ENCODE assay signal across 8 cellular contexts in the genomic region with DNA sequence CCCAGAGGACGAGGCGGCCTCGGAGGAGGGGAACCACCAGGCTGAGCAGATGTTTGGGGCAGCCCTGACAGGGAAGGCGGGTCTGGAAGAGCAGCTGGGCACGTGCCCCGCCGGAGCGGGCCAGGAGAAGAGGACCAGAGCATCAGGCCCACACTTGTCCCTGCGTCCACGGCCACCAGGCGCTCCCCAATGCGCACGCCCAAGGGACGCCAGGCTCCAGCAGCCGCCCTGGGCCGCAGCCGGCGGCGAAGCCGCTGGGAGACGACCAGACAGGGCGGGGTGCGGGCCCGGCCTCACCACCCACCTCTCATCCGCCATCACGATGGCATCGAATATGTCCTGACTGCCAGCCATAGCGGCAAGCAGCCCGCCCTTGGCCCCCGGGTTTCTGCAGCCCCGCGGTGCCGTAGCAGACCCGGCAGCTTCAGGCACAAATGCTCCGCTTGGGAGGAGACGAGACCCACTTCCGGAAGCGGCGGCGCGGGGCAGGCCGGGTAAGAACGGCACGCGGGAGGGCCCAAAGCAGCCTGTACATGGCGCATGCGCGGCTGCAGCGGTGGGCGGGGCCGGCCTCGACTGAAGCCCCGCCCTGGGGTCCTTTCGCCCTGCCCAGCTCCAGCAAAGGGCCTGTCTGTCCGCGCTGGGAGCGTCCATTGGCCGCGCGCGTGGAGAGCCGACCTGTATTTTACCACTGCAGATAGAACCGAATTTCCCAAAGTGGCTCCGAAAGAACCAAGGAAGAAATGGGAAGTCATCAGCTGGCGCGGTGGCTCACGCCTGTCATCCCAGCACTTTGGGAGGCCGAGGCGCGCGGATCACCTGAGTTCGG. TPM values are rescaled to one million over a fixed set of nuclear protein-coding genes. Genes with fewer than 3 reads are reported as not detected.
DNase-seq lines count a peak whose midpoint lies in the region; ATAC-seq and TF ChIP-seq lines count a peak whose summit lies in the region.

A gene with protein sequence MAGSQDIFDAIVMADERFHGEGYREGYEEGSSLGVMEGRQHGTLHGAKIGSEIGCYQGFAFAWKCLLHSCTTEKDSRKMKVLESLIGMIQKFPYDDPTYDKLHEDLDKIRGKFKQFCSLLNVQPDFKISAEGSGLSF (minus strand): TSS at position 468 of the 829 bp plus-strand sequence. CDS start 114 bp downstream, at position 354.

- TF ChIP-seq CTCF in CD8-positive, alpha-beta T cell (IDR thresholded peaks at IDR 0.05), result no peak

- POLR2A ChIA-PET in CD8-positive, alpha-beta T cell (lab: Charles Lee), result interaction anchor here (1.0 to 1.5 kb wide), 4 partner anchors 13 to 626 kb away, joined by 3 to 5 read pairs (median 4); partner anchors contain the start of genes FADD and TPCN2

- no peaks in the 10 kb centered on the region for H3K27me3 ChIP-seq in CD8-positive, alpha-beta T cell (ENCODE audit: insufficient read depth, low read length)
- no peaks in the 10 kb centered on the region for H3K27me3 ChIP-seq in effector memory CD4-positive, alpha-beta T cell (replicated peaks; ENCODE audit: control insufficient read depth, insufficient read depth, low read length, poor library complexity, severe bottlenecking)

- no peaks in the 10 kb centered on the region for H3K36me3 ChIP-seq in CD8-positive, alpha-beta T cell (ENCODE audit: insufficient read depth, low read length)
- peaks cover 18% of the 10 kb centered on the region for H3K36me3 ChIP-seq in effector memory CD4-positive, alpha-beta T cell (ENCODE audit: control insufficient read depth, insufficient read depth, low read length)

- peaks cover 31% of the 10 kb centered on the region for H3K4me1 ChIP-seq in CD8-positive, alpha-beta T cell (ENCODE audit: insufficient read depth, low read length)
- H3K4me1 ChIP-seq in effector memory CD4-positive, alpha-beta T cell (ENCODE audit: control insufficient read depth, insufficient read depth, low read length, poor library complexity, severe bottlenecking), result peaks cover 9% of the 10 kb centered on the region

- ATAC-seq in CD8-positive, alpha-beta T cell, result peak; percentile 90
- peak; percentile 77 for ATAC-seq in GM19467 (IDR thresholded peaks at IDR 0.05; ENCODE audit: unreplicated experiment)

- H3K27ac ChIP-seq in CD8-positive, alpha-beta T cell (ENCODE audit: low read depth, low read length), result peak within 1 kb of the TSS; percentile 88
- peak within 1 kb of the TSS; percentile 82 for H3K27ac ChIP-seq in effector memory CD4-positive, alpha-beta T cell (ENCODE audit: insufficient read depth, low read length, poor library complexity, severe bottlenecking)

- H3K9me3 Mint-ChIP-seq in CD8-positive, alpha-beta T cell, result no peaks in the 10 kb centered on the region

- peak within 1 kb of the TSS; percentile 95 for H3K27ac Mint-ChIP-seq in CD8-positive, alpha-beta T cell

- DNase-seq in CD8-positive, alpha-beta T cell, result peak; percentile 87 to 98 (median 94)
- DNase-seq in HT-29 (ENCODE audit: low spot score) (peak; percentile 99), NOMO-1 treated with DMSO at 0.1 percent for 48 hours (lab: John Stamatoyannopoulos, UW; ENCODE audit: unreplicated experiment) (peak; percentile 91), medulla oblongata (ENCODE audit: extremely low spot score) (peak; percentile 94)
- DNase-seq in activated CD8-positive, alpha-beta memory T cell treated with anti-CD3 and anti-CD28 coated beads for 4 hours (ENCODE audit: low read depth in 2 of 2), result peak; percentile 89
- peak; percentile 88 to 92 (median 91) for DNase-seq in effector memory CD4-positive, alpha-beta T cell
- peak; percentile 89 to 95 (median 93) for DNase-seq in stimulated activated CD4-positive, alpha-beta T cell treated with anti-CD3 and anti-CD28 coated beads, TNF-alpha, amount 100 ng/mL, for 48 hours (ENCODE audit: low read depth in 3 of 3)

- no peaks in the 10 kb centered on the region for H3K9me3 ChIP-seq in CD8-positive, alpha-beta T cell (ENCODE audit: low read length)
- H3K9me3 ChIP-seq in effector memory CD4-positive, alpha-beta T cell (ENCODE audit: control insufficient read depth, low read length), result no peaks in the 10 kb centered on the region

- peak within 1 kb of the TSS; percentile 94 for H3K4me3 Mint-ChIP-seq in CD8-positive, alpha-beta T cell

- peaks cover 2% of the 10 kb centered on the region for H3K27me3 Mint-ChIP-seq in CD8-positive, alpha-beta T cell (ENCODE audit: low read depth)

- CTCF ChIA-PET in CD8-positive, alpha-beta T cell (lab: Charles Lee), result interaction anchor here (0.7 to 1.4 kb wide), 3 partner anchors 10 to 383 kb away, joined by 3 to 4 read pairs (median 4); no protein-coding TSS in a partner anchor

- H3K4me1 Mint-ChIP-seq in CD8-positive, alpha-beta T cell (ENCODE audit: low read depth), result peaks cover 33% of the 10 kb centered on the region

- H3K4me3 ChIP-seq in CD8-positive, alpha-beta T cell (ENCODE audit: low read depth, low read length), result peak within 1 kb of the TSS; percentile 100
- peak within 1 kb of the TSS; percentile 80 for H3K4me3 ChIP-seq in effector memory CD4-positive, alpha-beta T cell (ENCODE audit: insufficient read depth, low read depth, low read length, poor library complexity, severe bottlenecking)

- intact Hi-C loops in CD8-positive, alpha-beta T cell (cut with DNase I, micrococcal nuclease), result loop anchor here (1.0 to 5.0 kb wide), 10 partner anchors 32 to 1777 kb away; partner anchors contain the start of genes PPFIA1 (in 2 of the 2), DHCR7 (in 1 of the 2), FADD (in 1 of the 2) and IGHMBP2 (in 1 of the 2)

- peaks cover 33% of the 10 kb centered on the region for H3K36me3 Mint-ChIP-seq in CD8-positive, alpha-beta T cell

RNA-seq across cellular contexts. Expression of the gene that starts here (rescaled TPM):
- total RNA-seq in CD8-positive, alpha-beta T cell, result 10 to 100 TPM; 28.3 to 29.1 TPM
- total RNA-seq in HT-29 (2014; rRNA removed; shearing (Covaris generic)), result 31.7 and 40.1 TPM in 2 replicates

Comparison
In these comparisons a context has a peak if more than half of its experiments do, and no peak if none do; other contexts are left out.
1. Peak in every context shown above with its lines: DNase-seq, ATAC-seq, H3K4me3 ChIP-seq and H3K27ac ChIP-seq.